Comparison of ENCODE assay signal across 21 cellular contexts in genomic region chrX:139816204-139816603, GRCh38.
DNase-seq lines count a peak whose midpoint lies in the region; ATAC-seq and TF ChIP-seq lines count a peak whose summit lies in the region.
"Had no signal": no experiment of that assay in that cellular context is flagged by ENCODE, and none has a peak within 500 bp of the region (broad histone marks: within the 10 kb centered on the region; RNA-seq: fewer than 3 reads in every experiment).

No MANE protein-coding gene starts in this region.

- H3K4me2 ChIP-seq in osteoblast (ENCODE audit: insufficient read depth, low read length), result no peak overlapping the region

- H3K27me3 ChIP-seq in breast epithelium (no peaks in the 10 kb centered on the region), adipocyte (replicated peaks; ENCODE audit: control insufficient read depth, insufficient read depth, low read length) (no peaks in the 10 kb centered on the region), osteoblast (ENCODE audit: insufficient read depth, low read length) (no peaks in the 10 kb centered on the region), right cardiac atrium (ENCODE audit: control insufficient read depth, insufficient read depth) (no peaks in the 10 kb centered on the region)

- H3K27ac Mint-ChIP-seq in MCF 10A (ENCODE audit: low read depth, unreplicated experiment), result peak overlapping the region; percentile 23
- peak overlapping the region; percentile 65; the same call in 1 of the 2 replicates for H3K27ac Mint-ChIP-seq in HFFc6
- H3K27ac Mint-ChIP-seq in chondrocyte (ENCODE audit: unreplicated experiment), result no peak overlapping the region

- no peaks in the 10 kb centered on the region for H4K20me1 ChIP-seq in osteoblast (ENCODE audit: insufficient read depth, low read length)

- H3K4me1 ChIP-seq in breast epithelium (no peaks in the 10 kb centered on the region), adipocyte (ENCODE audit: control insufficient read depth, insufficient read depth, low read length) (no peaks in the 10 kb centered on the region), osteoblast (ENCODE audit: insufficient read depth, low read length) (peaks cover 14% of the 10 kb centered on the region), right cardiac atrium (ENCODE audit: control insufficient read depth, insufficient read depth, low read length) (no peaks in the 10 kb centered on the region)

- no peak overlapping the region for H3K4me3 Mint-ChIP-seq in MCF 10A (ENCODE audit: unreplicated experiment)
- H3K4me3 Mint-ChIP-seq in HFFc6, result peak overlapping the region; percentile 53
- no peak overlapping the region for H3K4me3 Mint-ChIP-seq in chondrocyte (ENCODE audit: unreplicated experiment)

- H3K27me3 Mint-ChIP-seq in MCF 10A (ENCODE audit: insufficient read depth, unreplicated experiment) (peaks cover 13% of the 10 kb centered on the region), HFFc6 (ENCODE audit: insufficient read depth) (no peaks in the 10 kb centered on the region), chondrocyte (ENCODE audit: low read depth) (no peaks in the 10 kb centered on the region)

- POLR2A ChIA-PET in MCF 10A (lab: Yijun Ruan, JAX), result no interaction called here

- H3K27ac ChIP-seq in breast epithelium, result no peak overlapping the region
- peak overlapping the region; percentile 12 for H3K27ac ChIP-seq in osteoblast (ENCODE audit: low read depth, low read length)
- H3K27ac ChIP-seq in right cardiac atrium (ENCODE audit: low read length), result no peak overlapping the region

- H3K4me1 Mint-ChIP-seq in MCF 10A (ENCODE audit: insufficient read depth, unreplicated experiment), result no peaks in the 10 kb centered on the region
- peaks cover 23% of the 10 kb centered on the region for H3K4me1 Mint-ChIP-seq in HFFc6 (ENCODE audit: low read depth)
- H3K4me1 Mint-ChIP-seq in chondrocyte (ENCODE audit: low read depth), result peaks cover 24% of the 10 kb centered on the region

- no peak for TF ChIP-seq POLR2A in breast epithelium (IDR thresholded peaks at IDR 0.05)

- H2AFZ ChIP-seq in osteoblast (ENCODE audit: low read length), result no peak overlapping the region

- no peak for ATAC-seq in right cardiac atrium
- ATAC-seq: HCT116, K562 had no signal

- intact Hi-C loops in MCF 10A (cut with micrococcal nuclease) (no loop called here), breast epithelium (cut with DNase I; ENCODE audit: low total_unique reads) (no loop called here), right cardiac atrium (cut with DNase I) (no loop called here)

- H3K79me2 ChIP-seq in osteoblast (ENCODE audit: insufficient read depth, low read length), result no peaks in the 10 kb centered on the region

- no TSS peak for BruUV-seq in MCF 10A (replicated peaks; lab: Mats Ljungman, UMichigan)

- H3K4me3 ChIP-seq in breast epithelium, result no peak overlapping the region
- no peak overlapping the region for H3K4me3 ChIP-seq in adipocyte (ENCODE audit: low read length)
- no peak overlapping the region for H3K4me3 ChIP-seq in osteoblast (ENCODE audit: insufficient read depth, low read length)
- no peak overlapping the region for H3K4me3 ChIP-seq in right cardiac atrium (ENCODE audit: low read length)
- H3K4me3 ChIP-seq: K562 had no signal

- CTCF ChIA-PET in MCF 10A (lab: Yijun Ruan, JAX), result interaction anchor here (1.0 kb wide), 1 partner anchor 240 kb away, joined by 3 read pairs; no protein-coding TSS in a partner anchor

- WGBS in right cardiac atrium, result 87% methylated on average over 2 of the region's 2 CpGs

- peak overlapping the region; percentile 23 for H3K9ac ChIP-seq in adipocyte (ENCODE audit: low read length)

- H3K36me3 Mint-ChIP-seq in MCF 10A (ENCODE audit: insufficient read depth, unreplicated experiment), result peaks cover 7% of the 10 kb centered on the region
- H3K36me3 Mint-ChIP-seq in HFFc6 (ENCODE audit: low read depth), result peaks cover 12% of the 10 kb centered on the region; the same call in 1 of the 2 replicates
- peaks cover 3% of the 10 kb centered on the region for H3K36me3 Mint-ChIP-seq in chondrocyte (ENCODE audit: low read depth)

- H3K9me3 Mint-ChIP-seq in MCF 10A (ENCODE audit: unreplicated experiment), result no peaks in the 10 kb centered on the region
- H3K9me3 Mint-ChIP-seq in HFFc6, result no peaks in the 10 kb centered on the region
- H3K9me3 Mint-ChIP-seq in chondrocyte (ENCODE audit: low read depth), result peaks cover 3% of the 10 kb centered on the region

- H3K9me3 ChIP-seq in breast epithelium, result no peaks in the 10 kb centered on the region
- no peaks in the 10 kb centered on the region for H3K9me3 ChIP-seq in adipocyte (ENCODE audit: control insufficient read depth, low read length)
- H3K9me3 ChIP-seq in osteoblast (ENCODE audit: low read depth, low read length), result no peaks in the 10 kb centered on the region
- no peaks in the 10 kb centered on the region for H3K9me3 ChIP-seq in right cardiac atrium (ENCODE audit: control insufficient read depth, low read length)

- DNase-seq in MCF 10A (ENCODE audit: unreplicated experiment) (no peak), breast epithelium (ENCODE audit: low spot score in 2 of 2) (no peak), HFFc6 (no peak), adipocyte (ENCODE audit: low read depth) (no peak), osteoblast (ENCODE audit: insufficient read length, low spot score, missing footprints) (no peak), D341Med (ENCODE audit: low spot score) (no peak), right cardiac atrium (no peak), chondrocyte (ENCODE audit: low spot score) (no peak)
- DNase-seq: ACHN, AML-193, DMS79 treated with DMSO at 0.1 percent for 48 hours, MV-4-11, NCI-H1417 treated with DMSO at 0.1 percent for 48 hours, NCI-H2029, NCI-H2171 treated with DMSO at 0.1 percent for 48 hours, NCI-H748 treated with DMSO at 0.1 percent for 48 hours, OCI-M1, RPMI8226, SIG-M5 had no signal

- H3K36me3 ChIP-seq in breast epithelium (no peaks in the 10 kb centered on the region), adipocyte (ENCODE audit: control insufficient read depth, insufficient read depth, low read length, severe bottlenecking) (peaks cover 9% of the 10 kb centered on the region), osteoblast (ENCODE audit: insufficient read depth, low read length) (peaks cover 8% of the 10 kb centered on the region)

- no peak for TF ChIP-seq CTCF in MCF 10A (IDR thresholded peaks at IDR 0.05; ENCODE audit: unreplicated experiment)
- no peak for TF ChIP-seq CTCF in breast epithelium (IDR thresholded peaks at IDR 0.05)
- TF ChIP-seq CTCF in HFFc6 (IDR thresholded peaks at IDR 0.05), result no peak
- TF ChIP-seq CTCF in osteoblast (IDR thresholded peaks at IDR 0.05; ENCODE audit: extremely low read depth, low read depth, low read length), result no peak
- TF ChIP-seq CTCF in chondrocyte (IDR thresholded peaks at IDR 0.05), result no peak
